Comparison of ENCODE assay signal across 1 cellular context in genomic region chr17:81667754-81668153, GRCh38.
TF ChIP-seq lines count a peak whose summit lies in the region.

No MANE protein-coding gene starts in this region.

TF ChIP-seq in WTC11, 78 proteins besides CTCF, POLR2A, EP300 and RAD21 (continued from another document):
- TF ChIP-seq, protein P1, sequence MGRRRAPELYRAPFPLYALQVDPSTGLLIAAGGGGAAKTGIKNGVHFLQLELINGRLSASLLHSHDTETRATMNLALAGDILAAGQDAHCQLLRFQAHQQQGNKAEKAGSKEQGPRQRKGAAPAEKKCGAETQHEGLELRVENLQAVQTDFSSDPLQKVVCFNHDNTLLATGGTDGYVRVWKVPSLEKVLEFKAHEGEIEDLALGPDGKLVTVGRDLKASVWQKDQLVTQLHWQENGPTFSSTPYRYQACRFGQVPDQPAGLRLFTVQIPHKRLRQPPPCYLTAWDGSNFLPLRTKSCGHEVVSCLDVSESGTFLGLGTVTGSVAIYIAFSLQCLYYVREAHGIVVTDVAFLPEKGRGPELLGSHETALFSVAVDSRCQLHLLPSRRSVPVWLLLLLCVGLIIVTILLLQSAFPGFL (CRISPR knock-in tag; IDR thresholded peaks at IDR 0.05; ENCODE audit: borderline replicate concordance): no peak
- TF ChIP-seq SP1 (CRISPR knock-in tag; conservative IDR thresholded peaks at IDR 0.05) (no peak), HMGA2 (CRISPR knock-in tag; IDR thresholded peaks at IDR 0.05) (no peak), E2F4 (CRISPR knock-in tag; IDR thresholded peaks at IDR 0.05; ENCODE audit: borderline replicate concordance, low read depth) (no peak), CREB1 (CRISPR knock-in tag; IDR thresholded peaks at IDR 0.05) (no peak)
